In the genomic region with DNA sequence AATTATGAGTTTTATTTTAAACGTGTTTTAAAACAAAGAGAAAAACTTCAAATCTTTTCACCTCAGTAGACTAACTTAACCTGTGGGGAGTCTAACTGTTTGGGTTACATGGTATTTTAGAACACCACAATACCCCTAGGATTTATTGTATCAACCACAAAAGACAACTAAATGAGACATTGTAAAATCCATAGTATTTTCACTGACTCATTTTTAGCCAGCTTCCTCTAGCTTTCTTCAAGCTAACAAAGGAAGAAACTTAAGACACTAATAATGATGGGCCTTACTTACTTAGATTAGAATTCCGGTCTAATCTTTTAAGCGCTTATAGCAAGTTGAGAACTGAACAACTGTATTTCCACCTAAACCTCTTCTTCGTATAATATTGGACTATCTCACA, we compare ENCODE assay signal across 1 cellular context.
TF ChIP-seq lines count a peak whose summit lies in the region.

No MANE protein-coding gene starts in this region.

TF ChIP-seq in IMR-90, 13 proteins besides CTCF, POLR2A, EP300 and RAD21 (continued from another document):
- TF ChIP-seq RFX5 (IDR thresholded peaks at IDR 0.05; ENCODE audit: low read depth, low read length): no peak
- TF ChIP-seq CEBPB (IDR thresholded peaks at IDR 0.05; ENCODE audit: low read depth, low read length): no peak
- TF ChIP-seq SMC3 (IDR thresholded peaks at IDR 0.05; ENCODE audit: low read depth, low read length): no peak
